28 cellular contexts compared by ENCODE assay signal in genomic region chr15:31557899-31558298, GRCh38.
"Had no signal": no experiment of that assay in that cellular context is flagged by ENCODE, and none has a peak within 500 bp of the region (broad histone marks: within the 10 kb centered on the region; RNA-seq: fewer than 3 reads in every experiment).

No MANE protein-coding gene starts in this region.

- H3K4me1 ChIP-seq: left lung, prostate gland, stomach, testis, transverse colon had no signal

- H3K4me3 ChIP-seq: left lung, lung, neural progenitor cell, ovary, prostate gland, skin epidermis, stomach, testis, thyroid gland, transverse colon, upper lobe of right lung had no signal

- H3K27ac ChIP-seq: left lung, neural progenitor cell, ovary, prostate gland, skin epidermis, stomach, testis, thyroid gland, transverse colon, upper lobe of right lung had no signal

- ATAC-seq: left colon; left lung; natural killer cell; right cardiac atrium; sciatic nerve; stimulated activated naive B cell treated with anti-CD40 and anti-IgM and Interleukin-4, amounts not matched to agents 10 μg/mL and 1 μg/mL and 100 μg/mL, for 72 hours; stimulated activated naive CD8-positive, alpha-beta T cell treated with anti-CD3 and anti-CD28 coated beads, Interleukin-15, Interleukin-2, amounts not matched to agents 100 U/mL and 50 U/mL, for 24 hours; upper lobe of right lung had no signal

- H3K36me3 ChIP-seq: left lung, neural progenitor cell, ovary, prostate gland, thyroid gland, transverse colon, upper lobe of right lung had no signal

- H3K27me3 ChIP-seq: left lung, neural progenitor cell, ovary, stomach, testis, thyroid gland, transverse colon, upper lobe of right lung had no signal

- DNase-seq: hypothalamus; immature natural killer cell; kidney; left colon; mesendoderm; naive B cell; natural killer cell; nephron progenitor cell; ovary; retina; right cardiac atrium; stimulated activated CD4-positive, alpha-beta T cell treated with anti-CD3 and anti-CD28 coated beads, Interleukin-12 subunit alpha, Interleukin-12 subunit beta, amount 100 ng/mL, for 4 hours; stimulated activated CD4-positive, alpha-beta T cell treated with anti-CD3 and anti-CD28 coated beads, Interleukin-15, amount 100 ng/mL, for 24 hours; stimulated activated CD4-positive, alpha-beta T cell treated with anti-CD3 and anti-CD28 coated beads, Interleukin-2, amount 100 ng/mL, for 24 hours; stimulated activated CD4-positive, alpha-beta T cell treated with anti-CD3 and anti-CD28 coated beads, Interleukin-4, amount 100 ng/mL, for 1 hour; stimulated activated naive B cell treated with anti-CD40 and anti-IgM and Interleukin-4, amounts not matched to agents 10 μg/mL and 1 μg/mL and 100 μg/mL, for 72 hours; stimulated activated naive CD8-positive, alpha-beta T cell treated with anti-CD3 and anti-CD28 coated beads, Interleukin-15, Interleukin-2, amounts not matched to agents 100 U/mL and 50 U/mL, for 24 hours; stomach; testis; thyroid gland; transverse colon; upper lobe of right lung had no signal

- H3K9ac ChIP-seq: neural progenitor cell had no signal

- H3K4me2 ChIP-seq: neural progenitor cell had no signal

- H3K9me3 ChIP-seq: left lung, ovary, prostate gland, stomach, testis, thyroid gland, transverse colon, upper lobe of right lung had no signal

- H2AFZ ChIP-seq: neural progenitor cell had no signal
